Comparison of ENCODE assay signal across 8 cellular contexts in genomic region chr3:43855674-43856299, GRCh38.
DNase-seq lines count a peak whose midpoint lies in the region; ATAC-seq and TF ChIP-seq lines count a peak whose summit lies in the region.

No MANE protein-coding gene starts in this region.

- peak; percentile 66 for ATAC-seq in activated CD4-positive, alpha-beta T cell treated with anti-CD3 and anti-CD28 coated beads for 36 hours
- ATAC-seq in SK-N-SH treated with all-trans-retinoic acid at 6 μM for 48 hours (peak; percentile 98), GM18907 (IDR thresholded peaks at IDR 0.05; ENCODE audit: unreplicated experiment) (no peak)

- no peaks in the 10 kb centered on the region for H3K4me1 Mint-ChIP-seq in activated CD4-positive, alpha-beta T cell treated with anti-CD3 and anti-CD28 coated beads for 36 hours

- no peak for TF ChIP-seq POLR2A in breast epithelium (IDR thresholded peaks at IDR 0.05)

- H3K9me3 ChIP-seq in breast epithelium, result no peaks in the 10 kb centered on the region

- POLR2A ChIA-PET in activated CD4-positive, alpha-beta T cell treated with anti-CD3 and anti-CD28 coated beads for 36 hours (lab: Charles Lee), result interaction anchor here (0.6 kb wide), 1 partner anchor 273 kb away, joined by 4 read pairs; no protein-coding TSS in a partner anchor

- H3K27ac Mint-ChIP-seq in activated CD4-positive, alpha-beta T cell treated with anti-CD3 and anti-CD28 coated beads for 36 hours, result no peak overlapping the region

- peak in 2 of 3 donors; percentile 30 to 37 for TF ChIP-seq CTCF in breast epithelium (IDR thresholded peaks at IDR 0.05)

- no peaks in the 10 kb centered on the region for H3K36me3 Mint-ChIP-seq in activated CD4-positive, alpha-beta T cell treated with anti-CD3 and anti-CD28 coated beads for 36 hours (ENCODE audit: low read depth)

- peaks cover 0 to 14% of the 10 kb centered on the region in 2 donors for H3K27me3 ChIP-seq in breast epithelium

- CTCF ChIA-PET in activated CD4-positive, alpha-beta T cell treated with anti-CD3 and anti-CD28 coated beads for 36 hours (lab: Charles Lee), result interaction anchor here (0.6 to 2.0 kb wide), 20 partner anchors 9 to 345 kb away, joined by 3 to 10 read pairs (median 4); no protein-coding TSS in a partner anchor

- H3K4me3 Mint-ChIP-seq in activated CD4-positive, alpha-beta T cell treated with anti-CD3 and anti-CD28 coated beads for 36 hours, result no peak overlapping the region

- no peaks in the 10 kb centered on the region for H3K4me1 ChIP-seq in breast epithelium

- intact Hi-C loops in activated CD4-positive, alpha-beta T cell treated with anti-CD3 and anti-CD28 coated beads for 36 hours (cut with DNase I, micrococcal nuclease), result loop anchor here (1.0 to 2.0 kb wide), 2 partner anchors 343 kb away; no protein-coding TSS in a partner anchor
- intact Hi-C loops in breast epithelium (cut with DNase I; ENCODE audit: low total_unique reads), result no loop called here

- peak; percentile 71 for DNase-seq in activated CD4-positive, alpha-beta T cell treated with anti-CD3 and anti-CD28 coated beads for 36 hours
- no peak for DNase-seq in activated CD4-positive, alpha-beta T cell treated with anti-CD3 and anti-CD28 coated beads, Interleukin-2, amount 50 U/mL, for 4 hours
- DNase-seq in Kasumi-1 (lab: John Stamatoyannopoulos, UW) (peak; percentile 51 to 62), breast epithelium (ENCODE audit: low spot score in 2 of 2) (no peak), kidney tubule cell (ENCODE audit: low spot score) (peak; percentile 70)
- DNase-seq in stimulated activated CD8-positive, alpha-beta memory T cell treated with anti-CD3 and anti-CD28 coated beads, Interleukin-7, amount 100 ng/mL, for 24 hours (ENCODE audit: low read depth), result peak; percentile 4

- no peak overlapping the region for H3K4me3 ChIP-seq in breast epithelium

- H3K9me3 Mint-ChIP-seq in activated CD4-positive, alpha-beta T cell treated with anti-CD3 and anti-CD28 coated beads for 36 hours (ENCODE audit: low read depth), result peaks cover 3% of the 10 kb centered on the region

- H3K27me3 Mint-ChIP-seq in activated CD4-positive, alpha-beta T cell treated with anti-CD3 and anti-CD28 coated beads for 36 hours, result peaks cover 43% of the 10 kb centered on the region

- H3K27ac ChIP-seq in breast epithelium, result no peak overlapping the region

- no peaks in the 10 kb centered on the region for H3K36me3 ChIP-seq in breast epithelium

TF ChIP-seq in SK-N-SH treated with all-trans-retinoic acid at 6 μM for 48 hours, 23 proteins besides CTCF, POLR2A, EP300 and RAD21:
- TF ChIP-seq, protein P1, sequence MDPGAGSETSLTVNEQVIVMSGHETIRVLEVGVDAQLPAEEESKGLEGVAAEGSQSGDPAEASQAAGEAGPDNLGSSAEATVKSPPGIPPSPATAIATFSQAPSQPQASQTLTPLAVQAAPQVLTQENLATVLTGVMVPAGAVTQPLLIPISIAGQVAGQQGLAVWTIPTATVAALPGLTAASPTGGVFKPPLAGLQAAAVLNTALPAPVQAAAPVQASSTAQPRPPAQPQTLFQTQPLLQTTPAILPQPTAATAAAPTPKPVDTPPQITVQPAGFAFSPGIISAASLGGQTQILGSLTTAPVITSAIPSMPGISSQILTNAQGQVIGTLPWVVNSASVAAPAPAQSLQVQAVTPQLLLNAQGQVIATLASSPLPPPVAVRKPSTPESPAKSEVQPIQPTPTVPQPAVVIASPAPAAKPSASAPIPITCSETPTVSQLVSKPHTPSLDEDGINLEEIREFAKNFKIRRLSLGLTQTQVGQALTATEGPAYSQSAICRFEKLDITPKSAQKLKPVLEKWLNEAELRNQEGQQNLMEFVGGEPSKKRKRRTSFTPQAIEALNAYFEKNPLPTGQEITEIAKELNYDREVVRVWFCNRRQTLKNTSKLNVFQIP (CRISPR knock-in tag; IDR thresholded peaks at IDR 0.05; ENCODE audit: borderline replicate concordance, low read depth), result no peak
- TF ChIP-seq OSR1 (CRISPR knock-in tag; IDR thresholded peaks at IDR 0.05) (no peak), PATZ1 (CRISPR knock-in tag; IDR thresholded peaks at IDR 0.05; ENCODE audit: borderline replicate concordance) (no peak), ARNTL (CRISPR knock-in tag; IDR thresholded peaks at IDR 0.05; ENCODE audit: borderline replicate concordance, low read depth) (no peak)

Comparison
In these comparisons a context has a peak if more than half of its experiments do, and no peak if none do; other contexts are left out.
1. DNase-seq: peak in activated CD4-positive, alpha-beta T cell treated with anti-CD3 and anti-CD28 coated beads for 36 hours (single experiment), Kasumi-1 (2 of 2), kidney tubule cell (single experiment) and stimulated activated CD8-positive, alpha-beta memory T cell treated with anti-CD3 and anti-CD28 coated beads, Interleukin-7, amount 100 ng/mL, for 24 hours (single experiment); none in activated CD4-positive, alpha-beta T cell treated with anti-CD3 and anti-CD28 coated beads, Interleukin-2, amount 50 U/mL, for 4 hours (0 of 2) and breast epithelium (0 of 2).